Comparison of ENCODE assay signal across 8 cellular contexts in the genomic region with DNA sequence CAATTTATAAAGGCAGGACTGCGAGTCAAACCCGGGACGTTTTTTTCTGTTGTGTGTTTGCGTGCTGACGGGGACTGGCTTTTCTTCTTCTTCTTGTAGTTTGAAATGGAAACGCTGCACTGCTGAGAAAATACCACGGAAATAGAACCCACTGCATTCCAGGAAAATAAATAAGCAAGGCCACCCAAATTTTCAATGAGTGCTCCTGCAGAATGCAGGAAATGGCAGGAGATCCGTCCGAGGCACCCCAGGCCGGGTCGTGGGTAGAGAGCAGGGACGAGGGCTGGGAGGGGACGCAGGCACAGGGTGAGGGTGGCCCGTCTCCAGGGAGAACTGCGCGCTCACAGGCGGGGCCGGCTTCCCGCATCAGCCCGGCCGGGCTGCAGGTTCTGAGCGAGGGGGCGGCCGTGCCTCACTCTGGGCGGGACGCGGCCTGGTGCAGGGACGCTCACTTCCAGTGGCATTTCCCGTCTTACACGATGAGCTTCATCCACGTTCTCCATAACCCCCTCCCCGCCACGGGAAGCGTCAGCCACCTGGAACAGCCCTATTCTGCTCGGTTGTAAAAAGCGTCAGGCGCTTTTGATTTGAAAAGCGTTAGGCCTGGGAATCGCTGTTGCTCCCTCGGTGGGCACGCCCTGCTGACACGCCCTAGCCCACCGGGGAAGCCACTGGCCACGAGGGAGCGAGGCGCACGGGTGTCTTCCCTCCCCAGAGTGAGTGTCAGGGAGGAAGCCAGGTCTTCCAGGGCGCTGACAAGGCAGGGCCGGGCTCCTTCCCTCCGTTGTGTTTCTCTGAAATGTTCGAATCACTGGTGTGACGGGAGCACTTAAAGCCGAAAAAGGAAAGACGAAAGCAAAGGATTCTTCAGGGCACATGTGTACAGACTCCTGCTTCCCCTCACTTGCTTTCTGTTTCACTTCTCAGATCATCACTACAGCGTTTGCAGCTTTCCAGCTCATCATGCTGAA. TPM values are rescaled to one million over a fixed set of nuclear protein-coding genes. Genes with fewer than 3 reads are reported as not detected.
DNase-seq lines count a peak whose midpoint lies in the region; ATAC-seq and TF ChIP-seq lines count a peak whose summit lies in the region.

No MANE protein-coding gene starts in this region.

- H3K79me2 ChIP-seq in SK-N-SH (ENCODE audit: insufficient read depth): no peaks in the 10 kb centered on the region

- H3K27me3 ChIP-seq in BLaER1 (no peaks in the 10 kb centered on the region), SK-N-SH (ENCODE audit: insufficient read depth) (peaks cover 7% of the 10 kb centered on the region; the same call in 1 of the 2 replicates), right atrium auricular region (no peaks in the 10 kb centered on the region), WERI-Rb-1 (ENCODE audit: insufficient read depth, low read depth, severe bottlenecking) (no peaks in the 10 kb centered on the region)

- H3K9me3 ChIP-seq in BLaER1 (no peaks in the 10 kb centered on the region), SK-N-SH (no peaks in the 10 kb centered on the region), right atrium auricular region (no peaks in the 10 kb centered on the region), WERI-Rb-1 (ENCODE audit: severe bottlenecking) (no peaks in the 10 kb centered on the region)

- no peak for TF ChIP-seq CTCF in SK-N-SH (IDR thresholded peaks at IDR 0.05)
- no peak for TF ChIP-seq CTCF in right atrium auricular region (IDR thresholded peaks at IDR 0.05)
- no peak for TF ChIP-seq CTCF in WERI-Rb-1 (IDR thresholded peaks at IDR 0.05; ENCODE audit: low read depth, low read length)

- H3K4me2 ChIP-seq in BLaER1: peak overlapping the region; percentile 96
- H3K4me2 ChIP-seq in SK-N-SH: peak overlapping the region; percentile 78

- H3K9ac ChIP-seq in BLaER1: peak overlapping the region; percentile 83
- no peak overlapping the region for H3K9ac ChIP-seq in SK-N-SH

- peak; percentile 50 for DNase-seq in SK-N-SH
- peak in 37 of 56 donors; percentile 10 to 78 (median 41) for DNase-seq in amygdala (lab: John Stamatoyannopoulos, UW)
- no peak for DNase-seq in right atrium auricular region (ENCODE audit: low spot score)
- DNase-seq in putamen (ENCODE audit: low spot score): peak; percentile 49
- no peak for DNase-seq in WERI-Rb-1

- H3K4me3 ChIP-seq in BLaER1 (peak overlapping the region; percentile 75), SK-N-SH (ENCODE audit: low read depth in 2 of 2, low read length in 1 of 2) (peak overlapping the region; percentile 41 to 48), right atrium auricular region (peak overlapping the region; percentile 50 to 70), WERI-Rb-1 (ENCODE audit: low read depth, low read length) (no peak overlapping the region)

- TF ChIP-seq EP300 in SK-N-SH (IDR thresholded peaks at IDR 0.05; ENCODE audit: borderline replicate concordance in 1 of 2, low read depth in 1 of 2, low read length in 1 of 2): no peak

- peaks cover 12% of the 10 kb centered on the region for H3K4me1 ChIP-seq in BLaER1
- peaks cover 0 to 10% of the 10 kb centered on the region in 2 experiments; a peak in 1 of 4 replicates for H3K4me1 ChIP-seq in SK-N-SH (ENCODE audit: control insufficient read depth in 1 of 2, insufficient read depth in 2 of 2, low read depth in 1 of 2, low read length in 1 of 2)
- H3K4me1 ChIP-seq in right atrium auricular region: peaks cover 0 to 10% of the 10 kb centered on the region in 2 donors

- H3K36me3 ChIP-seq in BLaER1 (no peaks in the 10 kb centered on the region), SK-N-SH (replicated peaks in 1 of 2; ENCODE audit: control insufficient read depth in 1 of 2, insufficient read depth in 2 of 2, low read length in 1 of 2) (no peaks in the 10 kb centered on the region), right atrium auricular region (no peaks in the 10 kb centered on the region), WERI-Rb-1 (no peaks in the 10 kb centered on the region)

- 27% methylated on average over 28 of the region's 55 CpGs for WGBS in SK-N-SH (ENCODE audit: low lambda C conversion rate)

- no peaks in the 10 kb centered on the region for H3K9me2 ChIP-seq in SK-N-SH

- POLR2A ChIA-PET in SK-N-SH (lab: Yijun Ruan, JAX): no interaction called here

- no peak for TF ChIP-seq RAD21 in SK-N-SH (IDR thresholded peaks at IDR 0.05; ENCODE audit: low read length)

- H3K27ac ChIP-seq in BLaER1 (peak overlapping the region; percentile 82), SK-N-SH (ENCODE audit: low read depth in 2 of 2, low read length in 1 of 2) (no peak overlapping the region), right atrium auricular region (peak overlapping the region; percentile 82 to 85), WERI-Rb-1 (no peak overlapping the region)

- H4K20me1 ChIP-seq in BLaER1 (no peaks in the 10 kb centered on the region), SK-N-SH (ENCODE audit: insufficient read depth) (no peaks in the 10 kb centered on the region)

- H2AFZ ChIP-seq in SK-N-SH (ENCODE audit: low read depth): peak overlapping the region; percentile 79

- peak; percentile 57 for TF ChIP-seq POLR2A in GM19193 (IDR thresholded peaks at IDR 0.05; ENCODE audit: extremely low read depth, insufficient read depth, insufficient read length)

- ATAC-seq in HG03378 (IDR thresholded peaks at IDR 0.05; ENCODE audit: unreplicated experiment): peak; percentile 86

- no peaks in the 10 kb centered on the region for H3F3A ChIP-seq in SK-N-SH (replicated peaks; ENCODE audit: insufficient read depth)

- CTCF ChIA-PET in SK-N-SH (lab: Yijun Ruan, JAX): interaction anchor here (0.8 to 2.4 kb wide), 4 partner anchors 11 to 686 kb away, joined by 3 to 12 read pairs (median 8); no protein-coding TSS in a partner anchor

TF ChIP-seq in SK-N-SH, 30 proteins besides CTCF, POLR2A, EP300 and RAD21:
- TF ChIP-seq NFIC (IDR thresholded peaks at IDR 0.05; ENCODE audit: borderline replicate concordance) (no peak), SIN3A (IDR thresholded peaks at IDR 0.05; ENCODE audit: borderline replicate concordance, low read depth, low read length) (no peak), FOXJ3 (CRISPR knock-in tag; IDR thresholded peaks at IDR 0.05) (no peak), SMC3 (IDR thresholded peaks at IDR 0.05; ENCODE audit: low read depth, low read length) (no peak), MEF2A (IDR thresholded peaks at IDR 0.05; ENCODE audit: borderline replicate concordance, low read depth) (no peak), ELF1 (IDR thresholded peaks at IDR 0.05) (no peak), TCF12 (IDR thresholded peaks at IDR 0.05) (no peak)

RNA-seq across cellular contexts. Expression of a gene that starts 17.9 kb away (rescaled TPM):
- 10.6 and 12.8 TPM in 2 replicates for polyA plus RNA-seq in SK-N-SH (2012; rRNA removed)
- polyA plus RNA-seq in SK-N-SH (2012; cell fraction: cytosol; rRNA removed): 11.2 and 12.4 TPM in 2 replicates
- 9.3 and 16.9 TPM in 2 replicates for polyA plus RNA-seq in SK-N-SH (2012; cell fraction: nucleus; rRNA removed)
- 10 to 100 TPM; 12.9 to 16.1 TPM for total RNA-seq in right atrium auricular region

RNA-seq across cellular contexts. Expression of a gene that starts 54.0 kb away (rescaled TPM):
- polyA plus RNA-seq in SK-N-SH (2012; rRNA removed): 0.19 and 0.30 TPM in 2 replicates
- polyA plus RNA-seq in SK-N-SH (2012; cell fraction: cytosol; rRNA removed): 0.27 and 0.31 TPM in 2 replicates
- polyA plus RNA-seq in SK-N-SH (2012; cell fraction: nucleus; rRNA removed): 0.57 and 0.86 TPM in 2 replicates
- under 1 TPM in 1 of 2 donors, not detected in 1; 0.47 TPM for total RNA-seq in right atrium auricular region

Comparison
In these comparisons a context has a peak if more than half of its experiments do, and no peak if none do; other contexts are left out.
1. H3K27ac ChIP-seq: peak in BLaER1 (single experiment) and right atrium auricular region (2 of 2); none in SK-N-SH (0 of 2) and WERI-Rb-1 (single experiment).
2. DNase-seq: peak in SK-N-SH (single experiment), amygdala (37 of 56) and putamen (single experiment); none in right atrium auricular region (single experiment) and WERI-Rb-1 (single experiment).